24 cellular contexts compared by ENCODE assay signal in the genomic region with DNA sequence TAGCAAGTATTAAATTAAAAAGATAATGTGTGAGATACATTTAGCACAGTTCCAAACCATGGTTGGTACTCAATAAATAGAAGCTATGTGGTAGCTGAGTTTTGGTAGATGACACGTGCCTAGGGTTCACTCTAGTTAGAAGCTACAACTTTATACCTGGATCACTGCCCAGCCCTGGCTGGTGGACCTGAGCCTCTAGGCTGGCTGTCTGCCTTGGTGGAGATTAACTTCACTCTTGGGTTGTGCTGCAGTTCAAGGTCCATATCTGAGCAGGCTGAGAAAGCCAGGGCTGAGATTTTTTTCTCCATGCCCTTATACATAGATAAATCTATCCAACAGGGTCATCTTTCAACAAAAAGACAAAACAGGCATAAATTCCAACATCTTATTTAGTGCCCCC.
"Had no signal": no experiment of that assay in that cellular context is flagged by ENCODE, and none has a peak within 500 bp of the region (broad histone marks: within the 10 kb centered on the region; RNA-seq: fewer than 3 reads in every experiment).

No MANE protein-coding gene starts in this region.

- H3K9me3 ChIP-seq: ascending aorta, colonic mucosa, gastrocnemius medialis had no signal

- H3K9me3 Mint-ChIP-seq: activated B cell treated with CpG ODN at 0.5 μM for 24 hours; activated naive CD4-positive, alpha-beta T cell treated with anti-CD3 and anti-CD28 coated beads, Interleukin-2, amount 50 U/mL, for 72 hours; activated T-cell treated with anti-CD3 and anti-CD28 coated beads, Interleukin-2, amount 50 U/mL, for 24 hours; activated T-helper 17 cell treated with anti-CD3 and anti-CD28 coated beads, Interleukin-2, amount 50 U/mL, for 72 hours; effector memory CD8-positive, alpha-beta T cell; memory B cell; T-helper 1 cell treated with Interleukin-12 subunit alpha and Interleukin-12 subunit beta and Interleukin-4 antibody, amounts not matched to agents 30 μg/mL and 1 μg/mL, for 36 hours had no signal

- H3K27me3 Mint-ChIP-seq: memory B cell had no signal

- H3K4me3 ChIP-seq: ascending aorta, breast epithelium, colonic mucosa, dorsolateral prefrontal cortex, gastrocnemius medialis, sigmoid colon had no signal

- H3K4me1 ChIP-seq: ascending aorta, breast epithelium, colonic mucosa, gastrocnemius medialis, parathyroid adenoma, sigmoid colon had no signal

- H3K27ac ChIP-seq: ascending aorta, breast epithelium, colonic mucosa, dorsolateral prefrontal cortex, gastrocnemius medialis, parathyroid adenoma, sigmoid colon had no signal

- H3K4me1 Mint-ChIP-seq: activated B cell treated with CpG ODN at 0.5 μM for 24 hours; activated CD4-positive, alpha-beta T cell treated with anti-CD3 and anti-CD28 coated beads for 36 hours; activated T-helper 17 cell treated with anti-CD3 and anti-CD28 coated beads, Interleukin-2, amount 50 U/mL, for 72 hours; memory B cell; nephron progenitor cell had no signal

- DNase-seq: activated B cell treated with CpG ODN at 0.5 μM for 24 hours; activated CD4-positive, alpha-beta T cell treated with anti-CD3 and anti-CD28 coated beads for 36 hours; activated CD4-positive, alpha-beta T cell treated with anti-CD3 and anti-CD28 coated beads, Interleukin-2, amount 50 U/mL, for 4 hours; activated CD8-positive, alpha-beta memory T cell treated with anti-CD3 and anti-CD28 coated beads for 24 hours; activated CD8-positive, alpha-beta memory T cell treated with anti-CD3 and anti-CD28 coated beads, Interleukin-2, amount 50 U/mL, for 4 hours; activated T-cell treated with anti-CD3 and anti-CD28 coated beads, Interleukin-2, amount 50 U/mL, for 24 hours; colonic mucosa; dorsolateral prefrontal cortex; effector memory CD8-positive, alpha-beta T cell; gastrocnemius medialis; head of caudate nucleus; nephron progenitor cell; sigmoid colon; stimulated activated CD4-positive, alpha-beta T cell treated with anti-CD3 and anti-CD28 coated beads, Interleukin-4, amount 100 ng/mL, for 1 hour; stimulated activated naive CD4-positive, alpha-beta T cell; T1000 had no signal

- H3K27ac Mint-ChIP-seq: activated B cell treated with CpG ODN at 0.5 μM for 24 hours; activated CD4-positive, alpha-beta T cell treated with anti-CD3 and anti-CD28 coated beads for 36 hours; activated naive CD4-positive, alpha-beta T cell treated with anti-CD3 and anti-CD28 coated beads, Interleukin-2, amount 50 U/mL, for 72 hours; activated T-cell treated with anti-CD3 and anti-CD28 coated beads, Interleukin-2, amount 50 U/mL, for 24 hours; activated T-helper 17 cell treated with anti-CD3 and anti-CD28 coated beads, Interleukin-2, amount 50 U/mL, for 72 hours; effector memory CD8-positive, alpha-beta T cell; memory B cell; nephron progenitor cell; T-helper 1 cell treated with Interleukin-12 subunit alpha and Interleukin-12 subunit beta and Interleukin-4 antibody, amounts not matched to agents 30 μg/mL and 1 μg/mL, for 36 hours had no signal

- H3K4me3 Mint-ChIP-seq: activated B cell treated with CpG ODN at 0.5 μM for 24 hours; activated CD4-positive, alpha-beta T cell treated with anti-CD3 and anti-CD28 coated beads for 36 hours; activated T-cell treated with anti-CD3 and anti-CD28 coated beads, Interleukin-2, amount 50 U/mL, for 24 hours; activated T-helper 17 cell treated with anti-CD3 and anti-CD28 coated beads, Interleukin-2, amount 50 U/mL, for 72 hours; effector memory CD8-positive, alpha-beta T cell; memory B cell; nephron progenitor cell; T-helper 1 cell treated with Interleukin-12 subunit alpha and Interleukin-12 subunit beta and Interleukin-4 antibody, amounts not matched to agents 30 μg/mL and 1 μg/mL, for 36 hours had no signal

- ATAC-seq: activated CD4-positive, alpha-beta T cell treated with anti-CD3 and anti-CD28 coated beads for 36 hours; activated naive CD4-positive, alpha-beta T cell treated with anti-CD3 and anti-CD28 coated beads, Interleukin-2, amount 50 U/mL, for 72 hours; activated T-helper 17 cell treated with anti-CD3 and anti-CD28 coated beads, Interleukin-2, amount 50 U/mL, for 72 hours; effector memory CD8-positive, alpha-beta T cell; esophagus mucosa; gastrocnemius medialis had no signal

- H3K36me3 ChIP-seq: ascending aorta, breast epithelium, colonic mucosa, gastrocnemius medialis, sigmoid colon had no signal

- H3K27me3 ChIP-seq: ascending aorta, breast epithelium, colonic mucosa, gastrocnemius medialis, sigmoid colon had no signal
